ENCODE assay signal across 8 cellular contexts in the genomic region with DNA sequence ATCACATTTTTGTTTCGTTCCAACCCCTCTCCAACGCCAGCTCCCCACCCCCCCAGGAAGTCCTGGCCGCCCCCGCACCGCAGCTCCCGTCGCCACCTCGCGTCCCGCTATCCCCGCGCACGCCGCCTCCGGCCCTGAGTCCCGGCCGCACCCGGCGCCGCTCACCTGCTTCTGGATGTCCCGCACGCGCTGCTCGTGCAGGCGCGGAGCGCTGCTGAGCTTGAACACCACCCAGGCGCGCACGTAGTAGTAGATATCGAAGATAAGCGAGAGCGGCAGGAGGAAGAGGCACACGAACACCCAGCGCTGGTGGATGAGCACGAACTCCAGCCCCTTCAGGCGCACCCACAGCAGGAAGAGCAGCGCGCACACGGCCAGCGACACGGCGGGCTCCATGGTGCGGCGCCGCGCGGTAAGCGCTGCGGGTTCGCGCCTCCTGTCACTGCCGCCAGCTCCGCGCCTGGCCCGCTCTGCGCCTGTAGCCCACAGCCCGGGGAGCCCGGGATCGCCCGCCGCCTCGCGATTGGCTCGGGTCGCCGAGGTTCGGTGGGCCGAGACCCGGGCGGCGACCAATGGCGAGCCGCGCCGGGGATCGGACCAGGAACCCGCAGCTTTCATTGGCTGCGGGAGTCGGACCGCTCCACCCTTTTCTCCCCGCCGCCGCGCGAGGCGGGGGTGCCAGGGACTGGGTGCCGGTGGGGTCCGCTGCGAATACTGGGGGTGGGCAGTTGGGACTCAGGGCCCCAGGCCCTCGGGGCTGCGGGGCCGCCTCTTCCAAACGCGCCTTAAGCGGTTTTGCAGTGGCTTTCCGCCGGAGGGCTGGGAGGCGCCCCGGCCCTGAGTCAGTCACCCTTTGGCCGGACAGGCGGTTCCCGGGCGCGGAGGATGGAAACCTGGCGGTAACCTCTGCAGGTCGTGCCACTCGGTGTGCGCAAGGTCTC. TPM values are rescaled to one million over a fixed set of nuclear protein-coding genes. Genes with fewer than 3 reads are reported as not detected.
DNase-seq lines count a peak whose midpoint lies in the region; ATAC-seq and TF ChIP-seq lines count a peak whose summit lies in the region.

A gene with protein sequence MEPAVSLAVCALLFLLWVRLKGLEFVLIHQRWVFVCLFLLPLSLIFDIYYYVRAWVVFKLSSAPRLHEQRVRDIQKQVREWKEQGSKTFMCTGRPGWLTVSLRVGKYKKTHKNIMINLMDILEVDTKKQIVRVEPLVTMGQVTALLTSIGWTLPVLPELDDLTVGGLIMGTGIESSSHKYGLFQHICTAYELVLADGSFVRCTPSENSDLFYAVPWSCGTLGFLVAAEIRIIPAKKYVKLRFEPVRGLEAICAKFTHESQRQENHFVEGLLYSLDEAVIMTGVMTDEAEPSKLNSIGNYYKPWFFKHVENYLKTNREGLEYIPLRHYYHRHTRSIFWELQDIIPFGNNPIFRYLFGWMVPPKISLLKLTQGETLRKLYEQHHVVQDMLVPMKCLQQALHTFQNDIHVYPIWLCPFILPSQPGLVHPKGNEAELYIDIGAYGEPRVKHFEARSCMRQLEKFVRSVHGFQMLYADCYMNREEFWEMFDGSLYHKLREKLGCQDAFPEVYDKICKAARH (minus strand): TSS at position 472 of the 941 bp plus-strand sequence. CDS start 76 bp downstream, at position 396.

- no peaks in the 10 kb centered on the region for H3K9me3 ChIP-seq in liver (ENCODE audit: control insufficient read depth in 4 of 4, low read length in 3 of 4)

- TF ChIP-seq CTCF in liver (IDR thresholded peaks at IDR 0.05; ENCODE audit: low read depth, low read length, missing input control): no peak

- WGBS in liver: under 1% methylated on average over 109 of the region's 109 CpGs

- peak within 1 kb of the TSS; percentile 89 to 96 for H3K27ac ChIP-seq in liver (ENCODE audit: low read depth in 1 of 2, low read length in 2 of 2)

- H3K36me3 ChIP-seq in liver (ENCODE audit: control insufficient read depth in 4 of 4, insufficient read depth in 3 of 4, low read depth in 1 of 4, low read length in 3 of 4): peaks cover 0 to 6% (median 3%) of the 10 kb centered on the region in 4 donors

- TF ChIP-seq RAD21 in liver (IDR thresholded peaks at IDR 0.05): no peak

- H3K4me3 ChIP-seq in liver (ENCODE audit: low read depth in 1 of 3, low read length in 3 of 3): peak within 1 kb of the TSS; percentile 92 to 94 (median 92)

- peak; percentile 88 for ATAC-seq in GM19035 (IDR thresholded peaks at IDR 0.05; ENCODE audit: unreplicated experiment)
- peak; percentile 94 for ATAC-seq in HG03342 (IDR thresholded peaks at IDR 0.05; ENCODE audit: unreplicated experiment)

- DNase-seq in Ammon's horn (ENCODE audit: low spot score): peak; percentile 94
- peak; percentile 70 to 94 for DNase-seq in NCI-H526 (lab: John Stamatoyannopoulos, UW)
- DNase-seq in activated CD4-positive, alpha-beta T cell treated with anti-CD3 and anti-CD28 coated beads, Interleukin-2, amount 50 U/mL, for 24 hours (ENCODE audit: low read depth in 1 of 2, low spot score in 1 of 2): peak; percentile 39 to 55
- DNase-seq in dermis microvascular lymphatic vessel endothelial cell (ENCODE audit: low read depth in 2 of 2): peak; percentile 52 to 89
- peak; percentile 72 to 79 for DNase-seq in stimulated activated CD4-positive, alpha-beta T cell treated with anti-CD3 and anti-CD28 coated beads, Interleukin-4, amount 100 ng/mL, for 4 hours

- peak within 1 kb of the TSS; percentile 37 to 73 for H3K9ac ChIP-seq in liver (ENCODE audit: low read depth in 1 of 2, low read length in 2 of 2)

- peaks cover 0 to 50% (median 25%) of the 10 kb centered on the region in 4 donors for H3K4me1 ChIP-seq in liver (ENCODE audit: control insufficient read depth in 4 of 4, insufficient read depth in 4 of 4, low read length in 3 of 4)

- H3K27me3 ChIP-seq in liver (ENCODE audit: control insufficient read depth in 4 of 4, insufficient read depth in 4 of 4, low read length in 3 of 4): no peaks in the 10 kb centered on the region

TF ChIP-seq in liver, 16 proteins besides CTCF, POLR2A, EP300 and RAD21:
- TF ChIP-seq, protein P1, sequence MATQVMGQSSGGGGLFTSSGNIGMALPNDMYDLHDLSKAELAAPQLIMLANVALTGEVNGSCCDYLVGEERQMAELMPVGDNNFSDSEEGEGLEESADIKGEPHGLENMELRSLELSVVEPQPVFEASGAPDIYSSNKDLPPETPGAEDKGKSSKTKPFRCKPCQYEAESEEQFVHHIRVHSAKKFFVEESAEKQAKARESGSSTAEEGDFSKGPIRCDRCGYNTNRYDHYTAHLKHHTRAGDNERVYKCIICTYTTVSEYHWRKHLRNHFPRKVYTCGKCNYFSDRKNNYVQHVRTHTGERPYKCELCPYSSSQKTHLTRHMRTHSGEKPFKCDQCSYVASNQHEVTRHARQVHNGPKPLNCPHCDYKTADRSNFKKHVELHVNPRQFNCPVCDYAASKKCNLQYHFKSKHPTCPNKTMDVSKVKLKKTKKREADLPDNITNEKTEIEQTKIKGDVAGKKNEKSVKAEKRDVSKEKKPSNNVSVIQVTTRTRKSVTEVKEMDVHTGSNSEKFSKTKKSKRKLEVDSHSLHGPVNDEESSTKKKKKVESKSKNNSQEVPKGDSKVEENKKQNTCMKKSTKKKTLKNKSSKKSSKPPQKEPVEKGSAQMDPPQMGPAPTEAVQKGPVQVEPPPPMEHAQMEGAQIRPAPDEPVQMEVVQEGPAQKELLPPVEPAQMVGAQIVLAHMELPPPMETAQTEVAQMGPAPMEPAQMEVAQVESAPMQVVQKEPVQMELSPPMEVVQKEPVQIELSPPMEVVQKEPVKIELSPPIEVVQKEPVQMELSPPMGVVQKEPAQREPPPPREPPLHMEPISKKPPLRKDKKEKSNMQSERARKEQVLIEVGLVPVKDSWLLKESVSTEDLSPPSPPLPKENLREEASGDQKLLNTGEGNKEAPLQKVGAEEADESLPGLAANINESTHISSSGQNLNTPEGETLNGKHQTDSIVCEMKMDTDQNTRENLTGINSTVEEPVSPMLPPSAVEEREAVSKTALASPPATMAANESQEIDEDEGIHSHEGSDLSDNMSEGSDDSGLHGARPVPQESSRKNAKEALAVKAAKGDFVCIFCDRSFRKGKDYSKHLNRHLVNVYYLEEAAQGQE (IDR thresholded peaks at IDR 0.05): peak; percentile 44
- TF ChIP-seq HNF4G (IDR thresholded peaks at IDR 0.05): no peak
- TF ChIP-seq EGR1 (IDR thresholded peaks at IDR 0.05; ENCODE audit: low read depth in 2 of 2): peak; percentile 64 to 68
- no peak for TF ChIP-seq FOXA1 (IDR thresholded peaks at IDR 0.05)
- TF ChIP-seq, protein P2, sequence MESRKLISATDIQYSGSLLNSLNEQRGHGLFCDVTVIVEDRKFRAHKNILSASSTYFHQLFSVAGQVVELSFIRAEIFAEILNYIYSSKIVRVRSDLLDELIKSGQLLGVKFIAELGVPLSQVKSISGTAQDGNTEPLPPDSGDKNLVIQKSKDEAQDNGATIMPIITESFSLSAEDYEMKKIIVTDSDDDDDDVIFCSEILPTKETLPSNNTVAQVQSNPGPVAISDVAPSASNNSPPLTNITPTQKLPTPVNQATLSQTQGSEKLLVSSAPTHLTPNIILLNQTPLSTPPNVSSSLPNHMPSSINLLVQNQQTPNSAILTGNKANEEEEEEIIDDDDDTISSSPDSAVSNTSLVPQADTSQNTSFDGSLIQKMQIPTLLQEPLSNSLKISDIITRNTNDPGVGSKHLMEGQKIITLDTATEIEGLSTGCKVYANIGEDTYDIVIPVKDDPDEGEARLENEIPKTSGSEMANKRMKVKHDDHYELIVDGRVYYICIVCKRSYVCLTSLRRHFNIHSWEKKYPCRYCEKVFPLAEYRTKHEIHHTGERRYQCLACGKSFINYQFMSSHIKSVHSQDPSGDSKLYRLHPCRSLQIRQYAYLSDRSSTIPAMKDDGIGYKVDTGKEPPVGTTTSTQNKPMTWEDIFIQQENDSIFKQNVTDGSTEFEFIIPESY (IDR thresholded peaks at IDR 0.05): no peak
- peak; percentile 26 for TF ChIP-seq TAF1 (conservative IDR thresholded peaks at IDR 0.05)

RNA-seq across cellular contexts. Expression of the gene that starts here (rescaled TPM):
- total RNA-seq in dermis microvascular lymphatic vessel endothelial cell: 91.7 and 103 TPM in 2 replicates
- total RNA-seq in liver: 100 to 1,000 TPM; 495 to 815 TPM
- 100 to 1,000 TPM; 271 to 705 TPM for polyA plus RNA-seq in liver

Comparison
In these comparisons a context has a peak if more than half of its experiments do, and no peak if none do; other contexts are left out.
1. Peak in every context shown above with its lines: DNase-seq, ATAC-seq, H3K4me3 ChIP-seq and H3K27ac ChIP-seq.